In genomic region chr4:187084696-187085095, GRCh38 we compare ENCODE assay signal across 25 cellular contexts.
"Had no signal": no experiment of that assay in that cellular context is flagged by ENCODE, and none has a peak within 500 bp of the region (broad histone marks: within the 10 kb centered on the region; RNA-seq: fewer than 3 reads in every experiment).

No MANE protein-coding gene starts in this region.

- H3K36me3 Mint-ChIP-seq: activated naive CD4-positive, alpha-beta T cell treated with anti-CD3 and anti-CD28 coated beads, Interleukin-2, amount 50 U/mL, for 24 hours had no signal

- H3K4me1 ChIP-seq: SJCRH30 had no signal

- H3K27ac Mint-ChIP-seq: activated CD8-positive, alpha-beta T cell treated with anti-CD3 and anti-CD28 coated beads for 36 hours; activated naive CD4-positive, alpha-beta T cell treated with anti-CD3 and anti-CD28 coated beads, Interleukin-2, amount 50 U/mL, for 24 hours had no signal

- H3K4me1 Mint-ChIP-seq: activated naive CD4-positive, alpha-beta T cell treated with anti-CD3 and anti-CD28 coated beads, Interleukin-2, amount 50 U/mL, for 24 hours had no signal

- H3K36me3 ChIP-seq: brain microvascular endothelial cell, cardiac muscle cell, SJCRH30 had no signal

- H3K9me3 ChIP-seq: SJCRH30, SK-N-SH had no signal

- H3K27me3 Mint-ChIP-seq: activated CD8-positive, alpha-beta T cell treated with anti-CD3 and anti-CD28 coated beads for 36 hours; activated naive CD4-positive, alpha-beta T cell treated with anti-CD3 and anti-CD28 coated beads, Interleukin-2, amount 50 U/mL, for 24 hours had no signal

- H3K9me3 Mint-ChIP-seq: activated naive CD4-positive, alpha-beta T cell treated with anti-CD3 and anti-CD28 coated beads, Interleukin-2, amount 50 U/mL, for 24 hours had no signal

- H3K27ac ChIP-seq: brain microvascular endothelial cell, cardiac muscle cell, SJCRH30 had no signal

- H3K27me3 ChIP-seq: brain microvascular endothelial cell, cardiac muscle cell, SJCRH30 had no signal

- H3K4me3 ChIP-seq: cardiac muscle cell, SJCRH30 had no signal

- H3K4me3 Mint-ChIP-seq: activated CD8-positive, alpha-beta T cell treated with anti-CD3 and anti-CD28 coated beads for 36 hours; activated naive CD4-positive, alpha-beta T cell treated with anti-CD3 and anti-CD28 coated beads, Interleukin-2, amount 50 U/mL, for 24 hours had no signal

- DNase-seq: activated CD4-positive, alpha-beta T cell treated with anti-CD3 and anti-CD28 coated beads for 4 hours; activated CD8-positive, alpha-beta memory T cell treated with anti-CD3 and anti-CD28 coated beads, Interleukin-2, amount 50 U/mL, for 4 hours; activated CD8-positive, alpha-beta T cell treated with anti-CD3 and anti-CD28 coated beads for 36 hours; activated effector memory CD4-positive, alpha-beta T cell treated with Interleukin-2 at 50 U/mL for 16 hours; activated naive CD4-positive, alpha-beta T cell; aorta; brain microvascular endothelial cell; Karpas-422; MM.1S; NCI-H1105 treated with DMSO at 0.1 percent for 48 hours; NCI-H1436 treated with DMSO at 0.1 percent for 48 hours; NCI-H187 treated with DMSO at 0.1 percent for 48 hours; NCI-H2081 treated with DMSO at 0.1 percent for 48 hours; NCI-H446; NCI-H524 treated with DMSO at 0.1 percent for 48 hours; NCI-H774; OCI-M1; RPMI8226; SJCRH30; SK-N-SH had no signal

- ATAC-seq: activated CD4-positive, CD25-positive, alpha-beta regulatory T cell treated with anti-CD3 and anti-CD28 coated beads, Interleukin-2, amount 50 U/mL, for 24 hours; activated CD8-positive, alpha-beta T cell treated with anti-CD3 and anti-CD28 coated beads for 36 hours; Panc1; Right ventricle myocardium inferior had no signal
